In the genomic region with DNA sequence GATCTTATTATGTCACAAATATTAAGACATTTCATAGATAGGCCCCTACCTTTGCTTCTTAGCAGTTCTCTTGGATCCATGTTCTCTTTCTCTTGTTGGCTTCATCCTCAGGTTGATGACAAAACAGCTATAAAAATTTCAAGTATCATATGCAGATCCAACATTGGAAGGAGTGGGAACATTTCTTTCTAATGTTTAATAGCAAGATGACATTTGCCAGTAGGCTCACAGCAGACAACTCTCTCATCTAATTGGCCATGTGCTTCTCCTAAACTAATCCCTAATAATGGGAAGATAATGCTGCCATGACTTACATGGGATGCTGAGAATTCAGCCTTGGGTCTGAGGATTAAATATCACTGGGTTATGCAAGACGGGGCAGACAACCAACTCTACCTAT, we compare ENCODE assay signal across 37 cellular contexts.
"Had no signal": no experiment of that assay in that cellular context is flagged by ENCODE, and none has a peak within 500 bp of the region (broad histone marks: within the 10 kb centered on the region; RNA-seq: fewer than 3 reads in every experiment).

No MANE protein-coding gene starts in this region.

- DNase-seq: activated effector memory CD4-positive, alpha-beta T cell treated with anti-CD3 and anti-CD28 coated beads, Interleukin-2, amount 50 U/mL, for 16 hours; activated effector memory CD4-positive, alpha-beta T cell treated with Interleukin-2 at 50 U/mL for 16 hours; activated gamma-delta T cell; activated gamma-delta T cell treated with Interleukin-2 at 50 U/mL for 16 hours; activated naive CD4-positive, alpha-beta T cell; activated naive CD4-positive, alpha-beta T cell treated with anti-CD3 and anti-CD28 coated beads for 36 hours; activated naive CD4-positive, alpha-beta T cell treated with anti-CD3 and anti-CD28 coated beads, Interleukin-2, amount 10 ng/mL, durations not matched to agents 7 days and 5 days; activated naive CD4-positive, alpha-beta T cell treated with anti-CD3 and anti-CD28 coated beads, Interleukin-2, amount 50 U/mL, for 16 hours; activated naive CD4-positive, alpha-beta T cell treated with Interleukin-2 at 50 U/mL for 16 hours; activated naive CD8-positive, alpha-beta T cell treated with anti-CD3 and anti-CD28 coated beads for 36 hours; activated naive CD8-positive, alpha-beta T cell treated with anti-CD3 and anti-CD28 coated beads, Interleukin-2, amount 10 ng/mL, durations not matched to agents 7 days and 5 days; activated naive CD8-positive, alpha-beta T cell treated with anti-CD3 and anti-CD28 coated beads, Interleukin-2, amount 50 U/mL, for 24 hours; activated T-cell treated with anti-CD3 and anti-CD28 coated beads, Interleukin-2, amount 50 U/mL, for 1 hour; activated T-cell treated with anti-CD3 and anti-CD28 coated beads, Interleukin-2, amount 50 U/mL, for 24 hours; activated T-cell treated with anti-CD3 and anti-CD28 coated beads, Interleukin-2, amount 50 U/mL, for 4 hours; activated T-cell treated with anti-CD3 and anti-CD28 coated beads, Interleukin-2, amount 50 U/mL, for 48 hours; activated T-cell treated with anti-CD3 and anti-CD28 coated beads, Interleukin-2, amount 50 U/mL, for 72 hours; adrenal gland; amniotic stem cell; amygdala; anterior cingulate cortex; aorta; body of pancreas; brain microvascular endothelial cell; caudate nucleus; central memory CD4-positive, alpha-beta T cell had no signal

- H3K4me1 Mint-ChIP-seq: activated naive CD4-positive, alpha-beta T cell treated with anti-CD3 and anti-CD28 coated beads, Interleukin-2, amount 10 ng/mL, durations not matched to agents 7 days and 5 days; activated naive CD4-positive, alpha-beta T cell treated with anti-CD3 and anti-CD28 coated beads, Interleukin-2, amount 50 U/mL, for 24 hours; activated naive CD8-positive, alpha-beta T cell treated with anti-CD3 and anti-CD28 coated beads for 36 hours; activated naive CD8-positive, alpha-beta T cell treated with anti-CD3 and anti-CD28 coated beads, Interleukin-2, amount 10 ng/mL, durations not matched to agents 7 days and 5 days; activated naive CD8-positive, alpha-beta T cell treated with anti-CD3 and anti-CD28 coated beads, Interleukin-2, amount 50 U/mL, for 24 hours; activated T-helper 17 cell treated with anti-CD3 and anti-CD28 coated beads, Interleukin-2, amount 50 U/mL, for 72 hours; central memory CD8-positive, alpha-beta T cell had no signal

- H3K27ac Mint-ChIP-seq: activated naive CD4-positive, alpha-beta T cell treated with anti-CD3 and anti-CD28 coated beads for 36 hours; activated naive CD4-positive, alpha-beta T cell treated with anti-CD3 and anti-CD28 coated beads, Interleukin-2, amount 10 ng/mL, durations not matched to agents 7 days and 5 days; activated naive CD4-positive, alpha-beta T cell treated with anti-CD3 and anti-CD28 coated beads, Interleukin-2, amount 50 U/mL, for 24 hours; activated naive CD4-positive, alpha-beta T cell treated with anti-CD3 and anti-CD28 coated beads, Interleukin-2, amount 50 U/mL, for 72 hours; activated naive CD8-positive, alpha-beta T cell; activated naive CD8-positive, alpha-beta T cell treated with anti-CD3 and anti-CD28 coated beads for 36 hours; activated naive CD8-positive, alpha-beta T cell treated with anti-CD3 and anti-CD28 coated beads, Interleukin-2, amount 10 ng/mL, durations not matched to agents 7 days and 5 days; activated naive CD8-positive, alpha-beta T cell treated with anti-CD3 and anti-CD28 coated beads, Interleukin-2, amount 50 U/mL, for 24 hours; activated T-cell treated with anti-CD3 and anti-CD28 coated beads, Interleukin-2, amount 50 U/mL, for 24 hours; activated T-cell treated with anti-CD3 and anti-CD28 coated beads, Interleukin-2, amount 50 U/mL, for 72 hours; activated T-helper 1 cell treated with anti-CD3 and anti-CD28 coated beads, Interleukin-12 subunit alpha, Interleukin-12 subunit beta, Interleukin-2, Interleukin-4 antibody, amounts not matched to agents 30 ng/mL and 10 ng/mL and 1 ng/mL, durations not matched to agents 14 hours and 24 hours and 36 hours; activated T-helper 17 cell treated with anti-CD3 and anti-CD28 coated beads, Interleukin-2, amount 50 U/mL, for 72 hours; activated T-helper 2 cell treated with anti-CD3 and anti-CD28 coated beads, Interferon-gamma antibody, Interleukin-2, Interleukin-4, amounts not matched to agents 10 μg/mL and 5 μg/mL and 100 μg/mL, durations not matched to agents 14 hours and 24 hours and 36 hours; brain had no signal

- H3K9me3 Mint-ChIP-seq: activated naive CD4-positive, alpha-beta T cell treated with anti-CD3 and anti-CD28 coated beads for 36 hours; activated naive CD4-positive, alpha-beta T cell treated with anti-CD3 and anti-CD28 coated beads, Interleukin-2, amount 10 ng/mL, durations not matched to agents 7 days and 5 days; activated naive CD4-positive, alpha-beta T cell treated with anti-CD3 and anti-CD28 coated beads, Interleukin-2, amount 50 U/mL, for 72 hours; activated naive CD8-positive, alpha-beta T cell treated with anti-CD3 and anti-CD28 coated beads for 36 hours; activated naive CD8-positive, alpha-beta T cell treated with anti-CD3 and anti-CD28 coated beads, Interleukin-2, amount 10 ng/mL, durations not matched to agents 7 days and 5 days; activated naive CD8-positive, alpha-beta T cell treated with anti-CD3 and anti-CD28 coated beads, Interleukin-2, amount 50 U/mL, for 24 hours; activated T-cell treated with anti-CD3 and anti-CD28 coated beads, Interleukin-2, amount 50 U/mL, for 4 hours; activated T-helper 1 cell treated with anti-CD3 and anti-CD28 coated beads, Interleukin-12 subunit alpha, Interleukin-12 subunit beta, Interleukin-2, Interleukin-4 antibody, amounts not matched to agents 30 ng/mL and 10 ng/mL and 1 ng/mL, durations not matched to agents 14 hours and 24 hours and 36 hours; activated T-helper 17 cell treated with anti-CD3 and anti-CD28 coated beads, Interleukin-2, amount 50 U/mL, for 72 hours; activated T-helper 2 cell treated with anti-CD3 and anti-CD28 coated beads, Interferon-gamma antibody, Interleukin-2, Interleukin-4, amounts not matched to agents 10 μg/mL and 5 μg/mL and 100 μg/mL, durations not matched to agents 14 hours and 24 hours and 36 hours; brain had no signal

- H3K27me3 Mint-ChIP-seq: activated naive CD4-positive, alpha-beta T cell treated with anti-CD3 and anti-CD28 coated beads, Interleukin-2, amount 10 ng/mL, durations not matched to agents 7 days and 5 days; activated naive CD4-positive, alpha-beta T cell treated with anti-CD3 and anti-CD28 coated beads, Interleukin-2, amount 50 U/mL, for 24 hours; activated naive CD8-positive, alpha-beta T cell; activated naive CD8-positive, alpha-beta T cell treated with anti-CD3 and anti-CD28 coated beads for 36 hours; activated naive CD8-positive, alpha-beta T cell treated with anti-CD3 and anti-CD28 coated beads, Interleukin-2, amount 10 ng/mL, durations not matched to agents 7 days and 5 days; activated naive CD8-positive, alpha-beta T cell treated with anti-CD3 and anti-CD28 coated beads, Interleukin-2, amount 50 U/mL, for 24 hours; activated T-cell treated with anti-CD3 and anti-CD28 coated beads, Interleukin-2, amount 50 U/mL, for 24 hours; activated T-helper 17 cell treated with anti-CD3 and anti-CD28 coated beads, Interleukin-2, amount 50 U/mL, for 72 hours; brain; central memory CD8-positive, alpha-beta T cell had no signal

- H3K4me3 Mint-ChIP-seq: activated naive CD4-positive, alpha-beta T cell treated with anti-CD3 and anti-CD28 coated beads for 36 hours; activated naive CD4-positive, alpha-beta T cell treated with anti-CD3 and anti-CD28 coated beads, Interleukin-2, amount 10 ng/mL, durations not matched to agents 7 days and 5 days; activated naive CD4-positive, alpha-beta T cell treated with anti-CD3 and anti-CD28 coated beads, Interleukin-2, amount 50 U/mL, for 24 hours; activated naive CD8-positive, alpha-beta T cell; activated naive CD8-positive, alpha-beta T cell treated with anti-CD3 and anti-CD28 coated beads for 36 hours; activated naive CD8-positive, alpha-beta T cell treated with anti-CD3 and anti-CD28 coated beads, Interleukin-2, amount 10 ng/mL, durations not matched to agents 7 days and 5 days; activated naive CD8-positive, alpha-beta T cell treated with anti-CD3 and anti-CD28 coated beads, Interleukin-2, amount 50 U/mL, for 24 hours; activated T-cell treated with anti-CD3 and anti-CD28 coated beads, Interleukin-2, amount 50 U/mL, for 24 hours; activated T-cell treated with anti-CD3 and anti-CD28 coated beads, Interleukin-2, amount 50 U/mL, for 4 hours; activated T-cell treated with anti-CD3 and anti-CD28 coated beads, Interleukin-2, amount 50 U/mL, for 72 hours; activated T-helper 1 cell treated with anti-CD3 and anti-CD28 coated beads, Interleukin-12 subunit alpha, Interleukin-12 subunit beta, Interleukin-2, Interleukin-4 antibody, amounts not matched to agents 30 ng/mL and 10 ng/mL and 1 ng/mL, durations not matched to agents 14 hours and 24 hours and 36 hours; activated T-helper 17 cell treated with anti-CD3 and anti-CD28 coated beads, Interleukin-2, amount 50 U/mL, for 72 hours; brain; central memory CD8-positive, alpha-beta T cell had no signal

- H3K4me1 ChIP-seq: adrenal gland, ascending aorta, body of pancreas, breast epithelium had no signal

- H3K36me3 ChIP-seq: adrenal gland, ascending aorta, brain microvascular endothelial cell, breast epithelium, cardiac muscle cell had no signal

- ATAC-seq: activated naive CD4-positive, alpha-beta T cell treated with anti-CD3 and anti-CD28 coated beads, Interleukin-2, amount 50 U/mL, for 72 hours; activated naive CD8-positive, alpha-beta T cell treated with anti-CD3 and anti-CD28 coated beads, Interleukin-2, amount 50 U/mL, for 24 hours; activated T-cell treated with anti-CD3 and anti-CD28 coated beads, Interleukin-2, amount 50 U/mL, for 4 hours; activated T-cell treated with anti-CD3 and anti-CD28 coated beads, Interleukin-2, amount 50 U/mL, for 72 hours; activated T-helper 17 cell treated with anti-CD3 and anti-CD28 coated beads, Interleukin-2, amount 50 U/mL, for 72 hours; body of pancreas had no signal

- H3K9me3 ChIP-seq: adrenal gland, ascending aorta, body of pancreas, breast epithelium had no signal

- H3K4me3 ChIP-seq: adrenal gland, ascending aorta, body of pancreas, breast epithelium, cardiac muscle cell had no signal

- H3K27me3 ChIP-seq: adrenal gland, ascending aorta, body of pancreas, brain microvascular endothelial cell, breast epithelium, cardiac muscle cell had no signal

- H3K36me3 Mint-ChIP-seq: activated naive CD4-positive, alpha-beta T cell treated with anti-CD3 and anti-CD28 coated beads, Interleukin-2, amount 10 ng/mL, durations not matched to agents 7 days and 5 days; activated naive CD4-positive, alpha-beta T cell treated with anti-CD3 and anti-CD28 coated beads, Interleukin-2, amount 50 U/mL, for 24 hours; activated naive CD4-positive, alpha-beta T cell treated with anti-CD3 and anti-CD28 coated beads, Interleukin-2, amount 50 U/mL, for 72 hours; activated naive CD8-positive, alpha-beta T cell; activated naive CD8-positive, alpha-beta T cell treated with anti-CD3 and anti-CD28 coated beads for 36 hours; activated naive CD8-positive, alpha-beta T cell treated with anti-CD3 and anti-CD28 coated beads, Interleukin-2, amount 10 ng/mL, durations not matched to agents 7 days and 5 days; brain had no signal

- H3K27ac ChIP-seq: adrenal gland, ascending aorta, body of pancreas, brain microvascular endothelial cell, breast epithelium, cardiac muscle cell had no signal
